ENCODE assay signal across 1 cellular context in genomic region chr20:62225820-62226635, GRCh38.
A peak's percentile ranks its signal among the peaks of the same experiment; 100 is the strongest.
TF ChIP-seq lines count a peak whose summit lies in the region.

No MANE protein-coding gene starts in this region.

TF ChIP-seq in HepG2, 621 proteins besides CTCF, POLR2A, EP300 and RAD21:
- TF ChIP-seq ZNF782 (CRISPR knock-in tag; IDR thresholded peaks at IDR 0.05; ENCODE audit: borderline replicate concordance) (no peak), TBX3 (IDR thresholded peaks at IDR 0.05; ENCODE audit: borderline replicate concordance) (0 out of 2 replicates have a peak, but pooled peaks have one; percentile 8), ZNF776 (CRISPR knock-in tag; IDR thresholded peaks at IDR 0.05) (0 out of 2 replicates have a peak, but pooled peaks have one; percentile 28), NAIF1 (CRISPR knock-in tag; IDR thresholded peaks at IDR 0.05; ENCODE audit: borderline replicate concordance) (no peak), ZNF281 (CRISPR knock-in tag; IDR thresholded peaks at IDR 0.05; ENCODE audit: borderline replicate concordance) (no peak), SP140L (CRISPR knock-in tag; IDR thresholded peaks at IDR 0.05; ENCODE audit: borderline replicate concordance) (no peak), HCFC1 (IDR thresholded peaks at IDR 0.05; ENCODE audit: low read depth, low read length) (no peak), THAP9 (CRISPR knock-in tag; IDR thresholded peaks at IDR 0.05; ENCODE audit: borderline replicate concordance) (no peak), IRF1 (CRISPR knock-in tag; IDR thresholded peaks at IDR 0.05; ENCODE audit: low read depth) (no peak), DZIP1 (CRISPR knock-in tag; IDR thresholded peaks at IDR 0.05) (peak; percentile 69; the same call in 1 of the 2 replicates), DPF2 (CRISPR knock-in tag; IDR thresholded peaks at IDR 0.05; ENCODE audit: borderline replicate concordance, low read depth) (no peak), ZNF329 (CRISPR knock-in tag; IDR thresholded peaks at IDR 0.05; ENCODE audit: low read depth) (0 out of 2 replicates have a peak, but pooled peaks have one; percentile 31), FLYWCH1 (CRISPR knock-in tag; IDR thresholded peaks at IDR 0.05) (no peak), ZNF326 (CRISPR knock-in tag; IDR thresholded peaks at IDR 0.05; ENCODE audit: borderline replicate concordance) (no peak), CENPT (CRISPR knock-in tag; IDR thresholded peaks at IDR 0.05; ENCODE audit: low read depth) (no peak), TOE1 (CRISPR knock-in tag; IDR thresholded peaks at IDR 0.05) (no peak), ZNF225 (CRISPR knock-in tag; IDR thresholded peaks at IDR 0.05) (no peak), DBP (CRISPR knock-in tag; IDR thresholded peaks at IDR 0.05; ENCODE audit: not compliant biosample characterization) (no peak), ZNF615 (CRISPR knock-in tag; IDR thresholded peaks at IDR 0.05; ENCODE audit: borderline replicate concordance) (no peak), TFE3 (CRISPR knock-in tag; IDR thresholded peaks at IDR 0.05) (no peak), RNF2 (conservative IDR thresholded peaks at IDR 0.05; ENCODE audit: low read depth) (no peak), NR2C2 (CRISPR knock-in tag; IDR thresholded peaks at IDR 0.05; ENCODE audit: borderline replicate concordance) (no peak), ELK4 (CRISPR knock-in tag; IDR thresholded peaks at IDR 0.05; ENCODE audit: borderline replicate concordance) (no peak), ZNF205 (CRISPR knock-in tag; IDR thresholded peaks at IDR 0.05) (no peak)
